8 cellular contexts compared by ENCODE assay signal in genomic region chr10:132329565-132330485, GRCh38. TPM values are rescaled to one million over a fixed set of nuclear protein-coding genes. Genes with fewer than 3 reads are reported as not detected.
DNase-seq lines count a peak whose midpoint lies in the region; ATAC-seq, FAIRE-seq and TF ChIP-seq lines count a peak whose summit lies in the region.
"Had no signal": no experiment of that assay in that cellular context is flagged by ENCODE, and none has a peak within 500 bp of the region (broad histone marks: within the 10 kb centered on the region; RNA-seq: fewer than 3 reads in every experiment).

No MANE protein-coding gene starts in this region.

- no peak for TF ChIP-seq POLR2A in GM12892 (IDR thresholded peaks at IDR 0.05; ENCODE audit: low read depth, low read length)
- TF ChIP-seq POLR2A in upper lobe of left lung (IDR thresholded peaks at IDR 0.05), result peak in 1 of 4 donors; percentile 40

- H3K36me3 ChIP-seq in ascending aorta, result no peaks in the 10 kb centered on the region
- H3K36me3 ChIP-seq in lung (ENCODE audit: control insufficient read depth in 2 of 2, insufficient read depth in 2 of 2, low read length in 2 of 2), result peaks cover 0 to 2% of the 10 kb centered on the region in 2 donors
- no peaks in the 10 kb centered on the region for H3K36me3 ChIP-seq in upper lobe of left lung

- no peaks in the 10 kb centered on the region for H3K9me3 ChIP-seq in ascending aorta
- no peaks in the 10 kb centered on the region for H3K9me3 ChIP-seq in lung (ENCODE audit: control insufficient read depth in 2 of 2, insufficient read depth in 1 of 2, low read length in 1 of 2)
- H3K9me3 ChIP-seq in upper lobe of left lung, result no peaks in the 10 kb centered on the region
- H3K9me3 ChIP-seq: body of pancreas had no signal

- TF ChIP-seq CTCF in ascending aorta (IDR thresholded peaks at IDR 0.05) (no peak), lung (IDR thresholded peaks at IDR 0.05; ENCODE audit: control extremely low read depth, extremely low read depth) (no peak), upper lobe of left lung (IDR thresholded peaks at IDR 0.05) (no peak)

- TF ChIP-seq EP300 in upper lobe of left lung (IDR thresholded peaks at IDR 0.05), result no peak

- intact Hi-C loops in ascending aorta (cut with DNase I), result loop anchor here (2.0 to 5.0 kb wide), 7 partner anchors 67 to 977 kb away; partner anchors contain the start of genes BNIP3, INPP5A, PPP2R2D and PWWP2B

- DNase-seq in GM12892 (ENCODE audit: insufficient read length), result no peak
- DNase-seq in NCI-H460 (ENCODE audit: extremely low read depth, low read depth), result peak; percentile 49
- no peak for DNase-seq in ascending aorta (ENCODE audit: low spot score in 2 of 2)
- DNase-seq in lung (ENCODE audit: low spot score), result no peak
- peak in 1 of 2 donors; percentile 67 for DNase-seq in upper lobe of left lung
- no peak for DNase-seq in NCI-H1417 treated with DMSO at 0.1 percent for 48 hours (lab: John Stamatoyannopoulos, UW)

- H3K4me1 ChIP-seq in ascending aorta (peaks cover 4 to 20% of the 10 kb centered on the region in 2 donors), lung (ENCODE audit: control insufficient read depth in 2 of 2, insufficient read depth in 2 of 2, low read length in 2 of 2) (peaks cover 7 to 11% of the 10 kb centered on the region in 2 donors), upper lobe of left lung (peaks cover 21 to 43% (median 27%) of the 10 kb centered on the region in 4 donors)

- H3K27me3 ChIP-seq in ascending aorta, result no peaks in the 10 kb centered on the region
- no peaks in the 10 kb centered on the region for H3K27me3 ChIP-seq in lung (ENCODE audit: control insufficient read depth, insufficient read depth)
- no peaks in the 10 kb centered on the region for H3K27me3 ChIP-seq in upper lobe of left lung
- H3K27me3 ChIP-seq: body of pancreas had no signal

- ATAC-seq in lung (ENCODE audit: insufficient read depth, low FRiP score), result no peak
- no peak for ATAC-seq in upper lobe of left lung (ENCODE audit: low FRiP score in 2 of 2)
- no peak for ATAC-seq in HG03442 (IDR thresholded peaks at IDR 0.05; ENCODE audit: unreplicated experiment)
- ATAC-seq: body of pancreas had no signal

- H3K4me3 ChIP-seq in ascending aorta (peak overlapping the region; percentile 21 to 81), lung (peak overlapping the region; percentile 35), upper lobe of left lung (peak overlapping the region in 3 of 4 donors; percentile 65 to 82 (median 82))
- H3K4me3 ChIP-seq: body of pancreas had no signal

- H3K27ac ChIP-seq in ascending aorta (peak overlapping the region; percentile 55 to 64), lung (ENCODE audit: low read depth in 1 of 2, low read length in 1 of 2) (peak overlapping the region in 1 of 2 donors; percentile 71), upper lobe of left lung (peak overlapping the region; percentile 13 to 92 (median 55))

- FAIRE-seq in GM12892 (lab: Jason Lieb, UNC), result peak; percentile 53

- WGBS in lung, 2 donors, result 28 to 34% methylated on average over 23 of the region's 23 CpGs
- 48 to 54% methylated on average over 23 of the region's 23 CpGs for WGBS in upper lobe of left lung, 2 donors

RNA-seq across cellular contexts. Expression of gene LRRC27, which starts 2.2 kb away (rescaled TPM):
- polyA plus RNA-seq in GM12892 (2012; ENCODE audit: missing spikeins), result 6.3 TPM
- 7.5 and 7.8 TPM in 2 replicates for total RNA-seq in NCI-H460 (2014; rRNA removed; shearing (Covaris generic))
- polyA plus RNA-seq in NCI-H460 (2014; cell fraction: nucleus; rRNA removed), result 8.8 and 22.4 TPM in 2 replicates
- total RNA-seq in ascending aorta (2.0 TPM), lung (10 to 100 TPM; 16.1 to 25.5 TPM), upper lobe of left lung (100 to 1,000 TPM in 1 of 6 donors, 10 to 100 TPM in 3, 1 to 10 TPM in 2; 7.4 to 110 (median 15.1) TPM)
- 10 to 100 TPM in 1 of 2 donors, 1 to 10 TPM in 1; 5.8 to 18.3 TPM for polyA plus RNA-seq in lung

RNA-seq across cellular contexts. Expression of gene STK32C, which starts 22.1 kb away (rescaled TPM):
- 4.3 TPM for polyA plus RNA-seq in GM12892 (2012; ENCODE audit: missing spikeins)
- total RNA-seq in NCI-H460 (2014; rRNA removed; shearing (Covaris generic)), result 54.2 and 58.2 TPM in 2 replicates
- 55.8 and 77.7 TPM in 2 replicates for polyA plus RNA-seq in NCI-H460 (2014; cell fraction: nucleus; rRNA removed)
- total RNA-seq in ascending aorta (16.2 TPM), lung (10 to 100 TPM in 1 of 2 donors, 1 to 10 TPM in 1; 5.1 to 22.0 TPM), upper lobe of left lung (10 to 100 TPM in 4 of 6 donors, 1 to 10 TPM in 2; 4.8 to 18.3 (median 15.6) TPM)
- polyA plus RNA-seq in lung, result 10 to 100 TPM; 15.7 to 16.9 TPM
